In the genomic region with DNA sequence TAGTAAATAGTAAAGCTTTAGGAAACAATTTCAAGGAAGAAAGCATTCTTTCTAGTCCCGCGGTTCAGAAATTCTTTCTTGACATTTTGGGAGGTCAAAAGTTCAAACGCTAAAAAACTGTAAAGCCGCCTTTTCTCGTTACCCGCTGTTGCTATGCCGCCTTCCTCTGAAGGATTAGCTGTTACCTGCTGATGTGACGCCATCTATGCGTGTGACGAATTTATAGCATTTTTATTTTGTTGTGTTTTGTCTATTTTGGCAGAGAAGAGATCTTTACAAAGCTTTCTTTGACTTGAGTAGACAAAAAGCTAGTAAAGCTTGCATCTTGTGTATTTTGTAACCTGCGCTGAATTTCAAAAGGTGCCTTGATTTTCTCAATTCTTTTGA, we compare ENCODE assay signal across 11 cellular contexts.
A peak's percentile ranks its signal among the peaks of the same experiment; 100 is the strongest.
DNase-seq lines count a peak whose midpoint lies in the region; ATAC-seq and TF ChIP-seq lines count a peak whose summit lies in the region.
"Had no signal": no experiment of that assay in that cellular context is flagged by ENCODE, and none has a peak within 500 bp of the region (broad histone marks: within the 10 kb centered on the region; RNA-seq: fewer than 3 reads in every experiment).

No MANE protein-coding gene starts in this region.

- POLR2A ChIA-PET in naive thymus-derived CD8-positive, alpha-beta T cell (lab: Charles Lee) = no interaction called here

- H3K9ac ChIP-seq in HUES48 (ENCODE audit: low read depth, low read length) = no peak overlapping the region

- TF ChIP-seq POLR2A in testis (IDR thresholded peaks at IDR 0.05) = no peak

- H3K27me3 Mint-ChIP-seq in CD4-positive, CD25-positive, alpha-beta regulatory T cell = peaks cover 70% of the 10 kb centered on the region
- H3K27me3 Mint-ChIP-seq in brain = peaks cover 78% of the 10 kb centered on the region
- peaks cover 26 to 68% (median 54%) of the 10 kb centered on the region in 5 donors for H3K27me3 Mint-ChIP-seq in naive thymus-derived CD8-positive, alpha-beta T cell

- H3K4me3 ChIP-seq in CD4-positive, CD25-positive, alpha-beta regulatory T cell (ENCODE audit: low read depth, low read length) = no peak overlapping the region
- peak overlapping the region; percentile 64 for H3K4me3 ChIP-seq in HUES48 (ENCODE audit: low read depth, low read length)
- H3K4me3 ChIP-seq in testis = peak overlapping the region in 1 of 2 donors; percentile 66

- intact Hi-C loops in testis (cut with DNase I; ENCODE audit: low total_unique reads) = no loop called here

- peak overlapping the region in 1 of 3 donors; percentile 43 for H3K27ac Mint-ChIP-seq in CD4-positive, CD25-positive, alpha-beta regulatory T cell
- peak overlapping the region in 3 of 5 experiments; percentile 53 to 82 (median 75) for H3K27ac Mint-ChIP-seq in brain
- peak overlapping the region in 1 of 10 donors; percentile 21 for H3K27ac Mint-ChIP-seq in naive thymus-derived CD8-positive, alpha-beta T cell

- no peak for ATAC-seq in CD4-positive, CD25-positive, alpha-beta regulatory T cell (ENCODE audit: low read depth in 2 of 2)
- ATAC-seq in naive thymus-derived CD8-positive, alpha-beta T cell = peak in 1 of 2 donors; percentile 32

- peak overlapping the region; percentile 34 to 79 (median 64) for H3K4me3 Mint-ChIP-seq in CD4-positive, CD25-positive, alpha-beta regulatory T cell
- peak overlapping the region; percentile 81 to 90 (median 82) for H3K4me3 Mint-ChIP-seq in brain
- peak overlapping the region; percentile 55 to 80 (median 74) for H3K4me3 Mint-ChIP-seq in naive thymus-derived CD8-positive, alpha-beta T cell

- peaks cover 0 to 6% (median 4%) of the 10 kb centered on the region in 7 donors for H3K9me3 Mint-ChIP-seq in CD4-positive, CD25-positive, alpha-beta regulatory T cell
- peaks cover 13 to 23% (median 23%) of the 10 kb centered on the region in 5 experiments for H3K9me3 Mint-ChIP-seq in brain
- H3K9me3 Mint-ChIP-seq in naive thymus-derived CD8-positive, alpha-beta T cell = peaks cover 0 to 10% (median 6%) of the 10 kb centered on the region in 9 donors

- H3K36me3 ChIP-seq in CD4-positive, CD25-positive, alpha-beta regulatory T cell (ENCODE audit: control insufficient read depth, insufficient read depth, low read length) = no peaks in the 10 kb centered on the region
- H3K36me3 ChIP-seq in HUES48 (ENCODE audit: control insufficient read depth, insufficient read depth, low read length) (no peaks in the 10 kb centered on the region), testis (ENCODE audit: low read depth, missing control alignments) (no peaks in the 10 kb centered on the region)
- H3K36me3 ChIP-seq: transverse colon had no signal

- H3K36me3 Mint-ChIP-seq in CD4-positive, CD25-positive, alpha-beta regulatory T cell = no peaks in the 10 kb centered on the region
- no peaks in the 10 kb centered on the region for H3K36me3 Mint-ChIP-seq in brain
- H3K36me3 Mint-ChIP-seq in naive thymus-derived CD8-positive, alpha-beta T cell = peaks cover 0 to 10% (median 0%) of the 10 kb centered on the region in 3 donors

- H3K4me1 Mint-ChIP-seq in CD4-positive, CD25-positive, alpha-beta regulatory T cell = peaks cover 5 to 14% (median 9%) of the 10 kb centered on the region in 4 donors
- peaks cover 13% of the 10 kb centered on the region for H3K4me1 Mint-ChIP-seq in brain
- peaks cover 0 to 13% (median 7%) of the 10 kb centered on the region in 4 donors for H3K4me1 Mint-ChIP-seq in naive thymus-derived CD8-positive, alpha-beta T cell

- no peak overlapping the region for H3K27ac ChIP-seq in CD4-positive, CD25-positive, alpha-beta regulatory T cell (ENCODE audit: insufficient read depth, low read length, poor library complexity, severe bottlenecking)
- H3K27ac ChIP-seq in HUES48 (ENCODE audit: low read depth, low read length) (no peak overlapping the region), testis (no peak overlapping the region)

- WGBS in testis, 2 donors = 21 to 38% methylated on average over 11 of the region's 11 CpGs

- peaks cover 6% of the 10 kb centered on the region for H3K4me1 ChIP-seq in CD4-positive, CD25-positive, alpha-beta regulatory T cell (ENCODE audit: control insufficient read depth, insufficient read depth, low read length, poor library complexity, severe bottlenecking)
- peaks cover 33% of the 10 kb centered on the region for H3K4me1 ChIP-seq in HUES48 (ENCODE audit: control insufficient read depth, insufficient read depth, low read length)
- no peaks in the 10 kb centered on the region for H3K4me1 ChIP-seq in testis

- in situ Hi-C loops in ACHN (cut with HindIII; ENCODE audit: low pct_ligation_motif_present, low pct_unique_long_range_greater_than_20kb, low sequenced_read_pairs) = no loop called here

- peak in 2 of 3 donors; percentile 2 to 43 for DNase-seq in CD4-positive, CD25-positive, alpha-beta regulatory T cell
- DNase-seq in naive thymus-derived CD8-positive, alpha-beta T cell = peak in 1 of 10 donors; percentile 1
- DNase-seq in testis (no peak), DMS153 treated with DMSO at 0.1 percent for 48 hours (lab: John Stamatoyannopoulos, UW; ENCODE audit: unreplicated experiment) (no peak), ACHN (no peak)
- DNase-seq in central memory CD4-positive, alpha-beta T cell = no peak
- DNase-seq: activated CD4-positive, alpha-beta T cell treated with anti-CD3 and anti-CD28 coated beads for 4 hours; cortex of kidney had no signal

- TF ChIP-seq CTCF in brain (conservative IDR thresholded peaks at IDR 0.05) (no peak), testis (IDR thresholded peaks at IDR 0.05) (no peak)

- H3K9me3 ChIP-seq in CD4-positive, CD25-positive, alpha-beta regulatory T cell (ENCODE audit: control insufficient read depth in 2 of 2, low read length in 2 of 2) = no peaks in the 10 kb centered on the region
- no peaks in the 10 kb centered on the region for H3K9me3 ChIP-seq in HUES48 (ENCODE audit: control insufficient read depth, insufficient read depth, low read length)
- no peaks in the 10 kb centered on the region for H3K9me3 ChIP-seq in testis

- H3K27me3 ChIP-seq in CD4-positive, CD25-positive, alpha-beta regulatory T cell (ENCODE audit: control insufficient read depth, insufficient read depth, low read length) = peaks cover 26% of the 10 kb centered on the region
- H3K27me3 ChIP-seq in HUES48 (ENCODE audit: control insufficient read depth, insufficient read depth, low read length) (peaks cover 75% of the 10 kb centered on the region), testis (no peaks in the 10 kb centered on the region)

Comparison
In these comparisons a context has a peak if more than half of its experiments do, and no peak if none do; other contexts are left out.
1. DNase-seq: peak in CD4-positive, CD25-positive, alpha-beta regulatory T cell (2 of 3); none in testis (single experiment), DMS153 treated with DMSO at 0.1 percent for 48 hours (single experiment), ACHN (single experiment) and central memory CD4-positive, alpha-beta T cell (single experiment).
2. Peak in every context shown above with its lines, with median percentiles within 50 percentile points of each other: H3K4me3 Mint-ChIP-seq.